Comparison of ENCODE assay signal across 8 cellular contexts in the genomic region with DNA sequence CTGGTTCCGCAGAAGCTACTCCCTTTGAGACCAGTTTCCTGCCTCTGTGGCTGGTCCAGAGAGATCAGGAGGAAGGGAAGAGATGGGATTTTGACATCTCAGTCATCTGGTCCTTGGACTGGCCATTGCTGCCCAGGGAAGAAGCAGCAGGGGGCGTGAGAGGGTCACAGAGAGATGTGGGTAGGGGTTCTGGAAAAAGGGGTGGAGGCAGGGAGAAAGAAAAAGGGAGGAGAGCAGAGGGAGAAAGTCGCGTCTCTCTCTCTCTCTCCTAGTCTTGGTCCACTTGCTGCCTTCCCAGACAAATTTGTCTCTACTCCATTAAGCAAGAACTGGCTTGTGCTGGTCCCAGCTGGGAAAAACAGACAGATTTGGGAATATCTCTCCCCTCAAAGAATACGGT. TPM values are rescaled to one million over a fixed set of nuclear protein-coding genes. Genes with fewer than 3 reads are reported as not detected.
A peak's percentile ranks its signal among the peaks of the same experiment; 100 is the strongest.
DNase-seq lines count a peak whose midpoint lies in the region; ATAC-seq, FAIRE-seq and TF ChIP-seq lines count a peak whose summit lies in the region.
"Had no signal": no experiment of that assay in that cellular context is flagged by ENCODE, and none has a peak within 500 bp of the region (broad histone marks: within the 10 kb centered on the region; RNA-seq: fewer than 3 reads in every experiment).

No MANE protein-coding gene starts in this region.

- H3K27me3 ChIP-seq in bronchial epithelial cell (ENCODE audit: control insufficient read depth, insufficient read depth, low read length) = no peaks in the 10 kb centered on the region
- H3K27me3 ChIP-seq: SJSA1 had no signal

- H3K4me3 ChIP-seq in NB4 (ENCODE audit: low read depth, low read length) (no peak overlapping the region), bronchial epithelial cell (ENCODE audit: low read depth, low read length) (no peak overlapping the region), mucosa of descending colon (no peak overlapping the region)
- H3K4me3 ChIP-seq: SJSA1 had no signal

- peak; percentile 50 for DNase-seq in GM03348 (ENCODE audit: low spot score)
- peak; percentile 42 for DNase-seq in NB4 (ENCODE audit: low read depth)
- no peak for DNase-seq in bronchial epithelial cell (ENCODE audit: low read depth)
- peak in 2 of 3 donors; percentile 51 to 61 for DNase-seq in mucosa of descending colon
- no peak for DNase-seq in MV-4-11 (lab: John Stamatoyannopoulos, UW)

- FAIRE-seq in bronchial epithelial cell (lab: Jason Lieb, UNC) = no peak

- no peaks in the 10 kb centered on the region for H3K36me3 ChIP-seq in bronchial epithelial cell (ENCODE audit: control insufficient read depth, insufficient read depth, low read length)
- no peaks in the 10 kb centered on the region for H3K36me3 ChIP-seq in mucosa of descending colon (ENCODE audit: low read depth)
- H3K36me3 ChIP-seq: SJSA1 had no signal

- ATAC-seq in mucosa of descending colon (no peak), GM21381 (IDR thresholded peaks at IDR 0.05; ENCODE audit: unreplicated experiment) (no peak), HG03342 (IDR thresholded peaks at IDR 0.05; ENCODE audit: unreplicated experiment) (no peak)

- TF ChIP-seq CTCF in NB4 (IDR thresholded peaks at IDR 0.05; ENCODE audit: low read depth, low read length) = peak; percentile 46
- peak; percentile 43 for TF ChIP-seq CTCF in bronchial epithelial cell (IDR thresholded peaks at IDR 0.05; ENCODE audit: insufficient read depth, low read length, severe bottlenecking)
- TF ChIP-seq CTCF in mucosa of descending colon (IDR thresholded peaks at IDR 0.05) = no peak

- intact Hi-C loops in mucosa of descending colon (cut with DNase I, micrococcal nuclease) = loop anchor here in 1 of 2 donors (10.0 kb wide), 1 partner anchor 50 kb away; the partner anchor contains the start of genes TP53 and WRAP53

- H3K9me3 ChIP-seq in mucosa of descending colon = no peaks in the 10 kb centered on the region
- H3K9me3 ChIP-seq: SJSA1 had no signal

- H3K4me1 ChIP-seq in mucosa of descending colon (ENCODE audit: low read depth) = peaks cover 3% of the 10 kb centered on the region
- H3K4me1 ChIP-seq: SJSA1 had no signal

- no peak for TF ChIP-seq POLR2A in NB4 (IDR thresholded peaks at IDR 0.05; ENCODE audit: extremely low read depth, insufficient read length)

RNA-seq across cellular contexts. Expression of gene SHBG, which starts 4.4 kb away (rescaled TPM):
- total RNA-seq in bronchial epithelial cell (0.38 TPM in 1 of 2 replicates, not detected in the other), mucosa of descending colon (under 1 TPM in 2 of 3 donors, not detected in 1; 0.25 to 0.89 TPM)
- total RNA-seq: SJSA1 had no signal

RNA-seq across cellular contexts. Expression of gene SAT2, which starts 6.8 kb away (rescaled TPM):
- total RNA-seq in bronchial epithelial cell (23.9 and 38.7 TPM in 2 replicates), mucosa of descending colon (100 to 1,000 TPM in 1 of 3 donors, 10 to 100 TPM in 2; 49.1 to 104 (median 76.9) TPM)

RNA-seq across cellular contexts. Expression of gene ATP1B2, which starts 16.3 kb away (rescaled TPM):
- not detected in 2 replicates for total RNA-seq in bronchial epithelial cell
- 1 to 10 TPM in 1 of 3 donors, under 1 TPM in 2; 0.41 to 8.7 (median 0.67) TPM for total RNA-seq in mucosa of descending colon
- total RNA-seq: SJSA1 had no signal

RNA-seq across cellular contexts. Expression of gene FXR2, which starts 19.7 kb away (rescaled TPM):
- total RNA-seq in bronchial epithelial cell (42.1 and 43.2 TPM in 2 replicates), mucosa of descending colon (10 to 100 TPM; 23.0 to 53.3 (median 28.1) TPM)

RNA-seq across cellular contexts. Expression of gene SOX15, which starts 44.5 kb away (rescaled TPM):
- total RNA-seq in bronchial epithelial cell (23.4 and 41.7 TPM in 2 replicates), mucosa of descending colon (1 to 10 TPM in 1 of 3 donors, under 1 TPM in 2; 0.38 to 4.4 (median 0.41) TPM)
- total RNA-seq: SJSA1 had no signal

Comparison
In these comparisons a context has a peak if more than half of its experiments do, and no peak if none do; other contexts are left out.
1. DNase-seq: peak in GM03348 (single experiment), NB4 (single experiment) and mucosa of descending colon (2 of 3); none in bronchial epithelial cell (single experiment) and MV-4-11 (single experiment).